Comparison of ENCODE assay signal across 19 cellular contexts in genomic region chr4:14917305-14917647, GRCh38.
DNase-seq lines count a peak whose midpoint lies in the region; ATAC-seq, FAIRE-seq and TF ChIP-seq lines count a peak whose summit lies in the region.
"Had no signal": no experiment of that assay in that cellular context is flagged by ENCODE, and none has a peak within 500 bp of the region (broad histone marks: within the 10 kb centered on the region; RNA-seq: fewer than 3 reads in every experiment).

No MANE protein-coding gene starts in this region.

- TF ChIP-seq EP300 in A549 (IDR thresholded peaks at IDR 0.05): no peak

- H3K9me3 ChIP-seq in A549: no peaks in the 10 kb centered on the region
- H3K9me3 ChIP-seq in HUES48 (ENCODE audit: control insufficient read depth, insufficient read depth, low read length): no peaks in the 10 kb centered on the region
- H3K9me3 ChIP-seq: esophagus squamous epithelium, tibial nerve had no signal

- no peak for TF ChIP-seq POLR2A in A549 (IDR thresholded peaks at IDR 0.05; ENCODE audit: low read length)

- peak overlapping the region; percentile 88 to 95 for H3K27ac ChIP-seq in A549
- peak overlapping the region; percentile 15 for H3K27ac ChIP-seq in HUES48 (ENCODE audit: low read depth, low read length)
- peak overlapping the region; percentile 55 for H3K27ac ChIP-seq in epithelial cell of prostate
- H3K27ac ChIP-seq: C4-2B, GM23248, tibial nerve had no signal

- CTCF ChIA-PET in A549 (lab: Yijun Ruan, JAX): no interaction called here
- CTCF ChIA-PET in activated CD8-positive, alpha-beta memory T cell treated with anti-CD3 and anti-CD28 coated beads, Interleukin-2, amount 10 ng/mL, durations not matched to agents 7 days and 5 days (lab: Charles Lee): no interaction called here

- no peaks in the 10 kb centered on the region for H3K27me3 ChIP-seq in HUES48 (ENCODE audit: control insufficient read depth, insufficient read depth, low read length)
- H3K27me3 ChIP-seq: dorsolateral prefrontal cortex, esophagus squamous epithelium, tibial nerve had no signal

- POLR2A ChIA-PET in A549 (lab: Yijun Ruan, JAX): interaction anchor here (1.1 to 1.5 kb wide), 2 partner anchors 84 to 86 kb away, joined by 5 to 6 read pairs; no protein-coding TSS in a partner anchor

- peaks cover 2% of the 10 kb centered on the region for H3K27me3 Mint-ChIP-seq in activated T-helper 2 cell treated with anti-CD3 and anti-CD28 coated beads, Interferon-gamma antibody, Interleukin-2, Interleukin-4, amounts not matched to agents 10 μg/mL and 5 μg/mL and 100 μg/mL, durations not matched to agents 14 hours and 24 hours and 36 hours (ENCODE audit: low read depth)
- H3K27me3 Mint-ChIP-seq in activated CD8-positive, alpha-beta memory T cell treated with anti-CD3 and anti-CD28 coated beads, Interleukin-2, amount 10 ng/mL, durations not matched to agents 7 days and 5 days: peaks cover 9% of the 10 kb centered on the region

- no peak overlapping the region for H3K9ac ChIP-seq in HUES48 (ENCODE audit: low read depth, low read length)
- H3K9ac ChIP-seq: GM23248 had no signal

- no peak for FAIRE-seq in A549 (lab: Jason Lieb, UNC)

- H3K4me2 ChIP-seq in A549: peak overlapping the region; percentile 86

- H3K36me3 ChIP-seq in HUES48 (ENCODE audit: control insufficient read depth, insufficient read depth, low read length): no peaks in the 10 kb centered on the region
- H3K36me3 ChIP-seq: esophagus squamous epithelium, tibial nerve had no signal

- DNase-seq in A549 (ENCODE audit: low read depth in 1 of 2, low spot score in 1 of 2) (no peak), epithelial cell of prostate (ENCODE audit: low read depth, low spot score) (no peak), left lobe of liver (ENCODE audit: low spot score) (no peak)
- DNase-seq in activated T-helper 2 cell treated with anti-CD3 and anti-CD28 coated beads, Interferon-gamma antibody, Interleukin-2, Interleukin-4, amounts not matched to agents 10 μg/mL and 5 μg/mL and 100 μg/mL, durations not matched to agents 14 hours and 24 hours and 36 hours (ENCODE audit: low spot score): no peak
- no peak for DNase-seq in stimulated activated CD4-positive, alpha-beta T cell treated with anti-CD3 and anti-CD28 coated beads, Interleukin-4, amount 100 ng/mL, for 24 hours
- no peak for DNase-seq in activated CD8-positive, alpha-beta memory T cell treated with anti-CD3 and anti-CD28 coated beads, Interleukin-2, amount 10 ng/mL, durations not matched to agents 7 days and 5 days
- DNase-seq: activated B cell treated with CpG ODN at 0.5 μM for 24 hours, esophagus squamous epithelium, natural killer cell, NCI-H2081 treated with DMSO at 0.1 percent for 48 hours, SIG-M5, T-helper 2 cell had no signal

- no peak overlapping the region for H3K27ac Mint-ChIP-seq in activated T-helper 2 cell treated with anti-CD3 and anti-CD28 coated beads, Interferon-gamma antibody, Interleukin-2, Interleukin-4, amounts not matched to agents 10 μg/mL and 5 μg/mL and 100 μg/mL, durations not matched to agents 14 hours and 24 hours and 36 hours
- no peak overlapping the region for H3K27ac Mint-ChIP-seq in activated CD8-positive, alpha-beta memory T cell treated with anti-CD3 and anti-CD28 coated beads, Interleukin-2, amount 10 ng/mL, durations not matched to agents 7 days and 5 days
- H3K27ac Mint-ChIP-seq: activated B cell treated with CpG ODN at 0.5 μM for 24 hours; activated T-helper 17 cell treated with anti-CD3 and anti-CD28 coated beads, Interleukin-2, amount 50 U/mL, for 72 hours; natural killer cell had no signal

- H3K4me1 ChIP-seq in A549 (peaks cover 33% of the 10 kb centered on the region), HUES48 (ENCODE audit: control insufficient read depth, insufficient read depth, low read length) (no peaks in the 10 kb centered on the region)
- H3K4me1 ChIP-seq: tibial nerve had no signal

- ATAC-seq in A549 (peak; percentile 71 to 76), left lobe of liver (peak; percentile 39), GM18861 (IDR thresholded peaks at IDR 0.05; ENCODE audit: unreplicated experiment) (no peak)
- ATAC-seq in activated CD8-positive, alpha-beta memory T cell treated with anti-CD3 and anti-CD28 coated beads, Interleukin-2, amount 10 ng/mL, durations not matched to agents 7 days and 5 days: no peak
- ATAC-seq: activated T-helper 17 cell treated with anti-CD3 and anti-CD28 coated beads, Interleukin-2, amount 50 U/mL, for 72 hours; natural killer cell had no signal

- H3K4me1 Mint-ChIP-seq in activated T-helper 2 cell treated with anti-CD3 and anti-CD28 coated beads, Interferon-gamma antibody, Interleukin-2, Interleukin-4, amounts not matched to agents 10 μg/mL and 5 μg/mL and 100 μg/mL, durations not matched to agents 14 hours and 24 hours and 36 hours (ENCODE audit: low read depth): no peaks in the 10 kb centered on the region
- H3K4me1 Mint-ChIP-seq in activated CD8-positive, alpha-beta memory T cell treated with anti-CD3 and anti-CD28 coated beads, Interleukin-2, amount 10 ng/mL, durations not matched to agents 7 days and 5 days: no peaks in the 10 kb centered on the region
- H3K4me1 Mint-ChIP-seq: activated B cell treated with CpG ODN at 0.5 μM for 24 hours; activated T-helper 17 cell treated with anti-CD3 and anti-CD28 coated beads, Interleukin-2, amount 50 U/mL, for 72 hours had no signal

- H3K36me3 Mint-ChIP-seq in activated T-helper 2 cell treated with anti-CD3 and anti-CD28 coated beads, Interferon-gamma antibody, Interleukin-2, Interleukin-4, amounts not matched to agents 10 μg/mL and 5 μg/mL and 100 μg/mL, durations not matched to agents 14 hours and 24 hours and 36 hours (ENCODE audit: low read depth): no peaks in the 10 kb centered on the region
- H3K36me3 Mint-ChIP-seq in activated CD8-positive, alpha-beta memory T cell treated with anti-CD3 and anti-CD28 coated beads, Interleukin-2, amount 10 ng/mL, durations not matched to agents 7 days and 5 days: no peaks in the 10 kb centered on the region
- H3K36me3 Mint-ChIP-seq: natural killer cell had no signal

- WGBS in A549 (ENCODE audit: missing lambda C conversion rate): 11% methylated on average over 1 of the region's 1 CpG

- intact Hi-C loops in activated T-helper 2 cell treated with anti-CD3 and anti-CD28 coated beads, Interferon-gamma antibody, Interleukin-2, Interleukin-4, amounts not matched to agents 10 μg/mL and 5 μg/mL and 100 μg/mL, durations not matched to agents 14 hours and 24 hours and 36 hours (cut with micrococcal nuclease): no loop called here

- TF ChIP-seq CTCF in A549 (IDR thresholded peaks at IDR 0.05): no peak

- H3K9me3 Mint-ChIP-seq in activated T-helper 2 cell treated with anti-CD3 and anti-CD28 coated beads, Interferon-gamma antibody, Interleukin-2, Interleukin-4, amounts not matched to agents 10 μg/mL and 5 μg/mL and 100 μg/mL, durations not matched to agents 14 hours and 24 hours and 36 hours: no peaks in the 10 kb centered on the region
- no peaks in the 10 kb centered on the region for H3K9me3 Mint-ChIP-seq in activated CD8-positive, alpha-beta memory T cell treated with anti-CD3 and anti-CD28 coated beads, Interleukin-2, amount 10 ng/mL, durations not matched to agents 7 days and 5 days (ENCODE audit: low read depth)
- H3K9me3 Mint-ChIP-seq: activated T-helper 17 cell treated with anti-CD3 and anti-CD28 coated beads, Interleukin-2, amount 50 U/mL, for 72 hours; natural killer cell had no signal

- peak in 1 of 2 experiments; percentile 20; a peak in 1 of 5 replicates for TF ChIP-seq RAD21 in A549 (conservative IDR thresholded peaks at IDR 0.05 in 1 of 2, IDR thresholded peaks at IDR 0.05 in 1 of 2)

- no peak overlapping the region for H3K4me3 Mint-ChIP-seq in activated T-helper 2 cell treated with anti-CD3 and anti-CD28 coated beads, Interferon-gamma antibody, Interleukin-2, Interleukin-4, amounts not matched to agents 10 μg/mL and 5 μg/mL and 100 μg/mL, durations not matched to agents 14 hours and 24 hours and 36 hours (ENCODE audit: low read depth)
- H3K4me3 Mint-ChIP-seq in activated CD8-positive, alpha-beta memory T cell treated with anti-CD3 and anti-CD28 coated beads, Interleukin-2, amount 10 ng/mL, durations not matched to agents 7 days and 5 days: no peak overlapping the region
- H3K4me3 Mint-ChIP-seq: activated B cell treated with CpG ODN at 0.5 μM for 24 hours; activated T-helper 17 cell treated with anti-CD3 and anti-CD28 coated beads, Interleukin-2, amount 50 U/mL, for 72 hours; natural killer cell had no signal

- H3K4me3 ChIP-seq in A549: no peak overlapping the region; the same call in 2 of the 3 replicates
- H3K4me3 ChIP-seq in HUES48 (ENCODE audit: low read depth, low read length): no peak overlapping the region
- H3K4me3 ChIP-seq: dorsolateral prefrontal cortex, esophagus squamous epithelium, GM23248, tibial nerve had no signal

TF ChIP-seq in A549, 52 proteins besides CTCF, POLR2A, EP300 and RAD21:
- peak; percentile 20; the same call in 1 of the 2 replicates for TF ChIP-seq EHF (CRISPR knock-in tag; IDR thresholded peaks at IDR 0.05)
- no peak for TF ChIP-seq SMC3 (IDR thresholded peaks at IDR 0.05)

Comparison
In these comparisons a context has a peak if more than half of its experiments do, and no peak if none do; other contexts are left out.
1. ATAC-seq: peak in A549 (2 of 2) and left lobe of liver (single experiment); none in activated CD8-positive, alpha-beta memory T cell treated with anti-CD3 and anti-CD28 coated beads, Interleukin-2, amount 10 ng/mL, durations not matched to agents 7 days and 5 days (single experiment) and GM18861 (single experiment).
2. H3K27ac ChIP-seq: peak in every context shown above with its lines; median percentile 92 in A549; 55 in epithelial cell of prostate; 15 in HUES48.